In the genomic region with DNA sequence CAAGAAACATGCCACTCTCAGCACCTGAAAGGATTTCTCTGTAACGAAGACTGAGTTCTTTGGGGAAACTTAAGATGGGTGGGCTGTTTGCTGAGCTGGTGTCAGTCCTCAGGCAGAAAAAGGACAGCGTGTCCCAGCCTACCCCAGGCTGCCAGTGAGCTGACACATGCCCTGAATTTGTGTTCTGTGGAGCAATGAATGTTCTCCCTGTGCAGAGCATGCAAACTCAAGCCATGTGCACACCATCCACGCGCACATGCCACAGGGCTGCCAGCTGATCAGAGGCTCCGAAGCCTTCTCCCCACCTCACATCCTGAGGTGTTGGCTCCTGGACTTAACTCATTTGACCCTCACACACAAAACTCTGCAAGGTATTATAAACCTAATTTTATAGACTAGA, we compare ENCODE assay signal across 2 cellular contexts.
TF ChIP-seq lines count a peak whose summit lies in the region.

No MANE protein-coding gene starts in this region.

TF ChIP-seq in SK-N-SH treated with all-trans-retinoic acid at 6 μM for 48 hours, 23 proteins besides CTCF, POLR2A, EP300 and RAD21 (continued from another document):
- TF ChIP-seq PPARA (CRISPR knock-in tag; IDR thresholded peaks at IDR 0.05; ENCODE audit: borderline replicate concordance) (no peak), SNAI2 (CRISPR knock-in tag; IDR thresholded peaks at IDR 0.05) (no peak), TOX (CRISPR knock-in tag; IDR thresholded peaks at IDR 0.05; ENCODE audit: borderline replicate concordance) (no peak), ISL1 (CRISPR knock-in tag; IDR thresholded peaks at IDR 0.05) (no peak), CSDC2 (CRISPR knock-in tag; IDR thresholded peaks at IDR 0.05) (no peak)
- TF ChIP-seq, protein P1, sequence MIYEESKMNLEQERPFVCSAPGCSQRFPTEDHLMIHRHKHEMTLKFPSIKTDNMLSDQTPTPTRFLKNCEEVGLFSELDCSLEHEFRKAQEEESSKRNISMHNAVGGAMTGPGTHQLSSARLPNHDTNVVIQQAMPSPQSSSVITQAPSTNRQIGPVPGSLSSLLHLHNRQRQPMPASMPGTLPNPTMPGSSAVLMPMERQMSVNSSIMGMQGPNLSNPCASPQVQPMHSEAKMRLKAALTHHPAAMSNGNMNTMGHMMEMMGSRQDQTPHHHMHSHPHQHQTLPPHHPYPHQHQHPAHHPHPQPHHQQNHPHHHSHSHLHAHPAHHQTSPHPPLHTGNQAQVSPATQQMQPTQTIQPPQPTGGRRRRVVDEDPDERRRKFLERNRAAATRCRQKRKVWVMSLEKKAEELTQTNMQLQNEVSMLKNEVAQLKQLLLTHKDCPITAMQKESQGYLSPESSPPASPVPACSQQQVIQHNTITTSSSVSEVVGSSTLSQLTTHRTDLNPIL (CRISPR knock-in tag; IDR thresholded peaks at IDR 0.05; ENCODE audit: low read depth): no peak
- TF ChIP-seq, protein P2, sequence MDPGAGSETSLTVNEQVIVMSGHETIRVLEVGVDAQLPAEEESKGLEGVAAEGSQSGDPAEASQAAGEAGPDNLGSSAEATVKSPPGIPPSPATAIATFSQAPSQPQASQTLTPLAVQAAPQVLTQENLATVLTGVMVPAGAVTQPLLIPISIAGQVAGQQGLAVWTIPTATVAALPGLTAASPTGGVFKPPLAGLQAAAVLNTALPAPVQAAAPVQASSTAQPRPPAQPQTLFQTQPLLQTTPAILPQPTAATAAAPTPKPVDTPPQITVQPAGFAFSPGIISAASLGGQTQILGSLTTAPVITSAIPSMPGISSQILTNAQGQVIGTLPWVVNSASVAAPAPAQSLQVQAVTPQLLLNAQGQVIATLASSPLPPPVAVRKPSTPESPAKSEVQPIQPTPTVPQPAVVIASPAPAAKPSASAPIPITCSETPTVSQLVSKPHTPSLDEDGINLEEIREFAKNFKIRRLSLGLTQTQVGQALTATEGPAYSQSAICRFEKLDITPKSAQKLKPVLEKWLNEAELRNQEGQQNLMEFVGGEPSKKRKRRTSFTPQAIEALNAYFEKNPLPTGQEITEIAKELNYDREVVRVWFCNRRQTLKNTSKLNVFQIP (CRISPR knock-in tag; IDR thresholded peaks at IDR 0.05; ENCODE audit: borderline replicate concordance, low read depth): no peak
TF ChIP-seq in SK-N-SH treated with all-trans-retinoic acid at 6 μM for 48 hours: peak in this region for 0.

TF ChIP-seq in SK-N-SH, 30 proteins besides CTCF, POLR2A, EP300 and RAD21:
- TF ChIP-seq, protein P3, sequence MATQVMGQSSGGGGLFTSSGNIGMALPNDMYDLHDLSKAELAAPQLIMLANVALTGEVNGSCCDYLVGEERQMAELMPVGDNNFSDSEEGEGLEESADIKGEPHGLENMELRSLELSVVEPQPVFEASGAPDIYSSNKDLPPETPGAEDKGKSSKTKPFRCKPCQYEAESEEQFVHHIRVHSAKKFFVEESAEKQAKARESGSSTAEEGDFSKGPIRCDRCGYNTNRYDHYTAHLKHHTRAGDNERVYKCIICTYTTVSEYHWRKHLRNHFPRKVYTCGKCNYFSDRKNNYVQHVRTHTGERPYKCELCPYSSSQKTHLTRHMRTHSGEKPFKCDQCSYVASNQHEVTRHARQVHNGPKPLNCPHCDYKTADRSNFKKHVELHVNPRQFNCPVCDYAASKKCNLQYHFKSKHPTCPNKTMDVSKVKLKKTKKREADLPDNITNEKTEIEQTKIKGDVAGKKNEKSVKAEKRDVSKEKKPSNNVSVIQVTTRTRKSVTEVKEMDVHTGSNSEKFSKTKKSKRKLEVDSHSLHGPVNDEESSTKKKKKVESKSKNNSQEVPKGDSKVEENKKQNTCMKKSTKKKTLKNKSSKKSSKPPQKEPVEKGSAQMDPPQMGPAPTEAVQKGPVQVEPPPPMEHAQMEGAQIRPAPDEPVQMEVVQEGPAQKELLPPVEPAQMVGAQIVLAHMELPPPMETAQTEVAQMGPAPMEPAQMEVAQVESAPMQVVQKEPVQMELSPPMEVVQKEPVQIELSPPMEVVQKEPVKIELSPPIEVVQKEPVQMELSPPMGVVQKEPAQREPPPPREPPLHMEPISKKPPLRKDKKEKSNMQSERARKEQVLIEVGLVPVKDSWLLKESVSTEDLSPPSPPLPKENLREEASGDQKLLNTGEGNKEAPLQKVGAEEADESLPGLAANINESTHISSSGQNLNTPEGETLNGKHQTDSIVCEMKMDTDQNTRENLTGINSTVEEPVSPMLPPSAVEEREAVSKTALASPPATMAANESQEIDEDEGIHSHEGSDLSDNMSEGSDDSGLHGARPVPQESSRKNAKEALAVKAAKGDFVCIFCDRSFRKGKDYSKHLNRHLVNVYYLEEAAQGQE (IDR thresholded peaks at IDR 0.05; ENCODE audit: low read depth, low read length): no peak
- no peak for TF ChIP-seq TCF12 (IDR thresholded peaks at IDR 0.05)
- TF ChIP-seq RXRA (IDR thresholded peaks at IDR 0.05; ENCODE audit: borderline replicate concordance, low read depth): no peak
- no peak for TF ChIP-seq POLR2AphosphoS5 (IDR thresholded peaks at IDR 0.05; ENCODE audit: low read depth, low read length)
- TF ChIP-seq ELF1 (IDR thresholded peaks at IDR 0.05): no peak
